ENCODE assay signal across 10 cellular contexts in genomic region chr17:58338454-58338841, GRCh38. TPM values are rescaled to one million over a fixed set of nuclear protein-coding genes. Genes with fewer than 3 reads are reported as not detected.
DNase-seq lines count a peak whose midpoint lies in the region; ATAC-seq and TF ChIP-seq lines count a peak whose summit lies in the region.
"Had no signal": no experiment of that assay in that cellular context is flagged by ENCODE, and none has a peak within 500 bp of the region (broad histone marks: within the 10 kb centered on the region; RNA-seq: fewer than 3 reads in every experiment).

No MANE protein-coding gene starts in this region.

- H3K4me3 ChIP-seq in heart left ventricle (peak overlapping the region in 3 of 12 donors; percentile 35 to 79 (median 39)), upper lobe of right lung (peak overlapping the region; percentile 43)

- H3K27ac Mint-ChIP-seq in activated CD4-positive, alpha-beta T cell treated with anti-CD3 and anti-CD28 coated beads, Interleukin-2, amount 10 ng/mL, durations not matched to agents 7 days and 5 days = peak overlapping the region; percentile 99
- H3K27ac Mint-ChIP-seq in memory B cell = peak overlapping the region; percentile 100

- H3K27me3 Mint-ChIP-seq in activated CD4-positive, alpha-beta T cell treated with anti-CD3 and anti-CD28 coated beads, Interleukin-2, amount 10 ng/mL, durations not matched to agents 7 days and 5 days = no peaks in the 10 kb centered on the region
- H3K27me3 Mint-ChIP-seq in memory B cell = no peaks in the 10 kb centered on the region

- 74 to 86% (median 81%) methylated on average over 3 of the region's 3 CpGs for WGBS in heart left ventricle, 4 donors

- peaks cover 66% of the 10 kb centered on the region for H3K36me3 Mint-ChIP-seq in activated CD4-positive, alpha-beta T cell treated with anti-CD3 and anti-CD28 coated beads, Interleukin-2, amount 10 ng/mL, durations not matched to agents 7 days and 5 days (ENCODE audit: low read depth)
- H3K36me3 Mint-ChIP-seq in memory B cell = peaks cover 3% of the 10 kb centered on the region

- peaks cover 42% of the 10 kb centered on the region for H3K4me1 Mint-ChIP-seq in activated CD4-positive, alpha-beta T cell treated with anti-CD3 and anti-CD28 coated beads, Interleukin-2, amount 10 ng/mL, durations not matched to agents 7 days and 5 days
- H3K4me1 Mint-ChIP-seq in memory B cell = peaks cover 77% of the 10 kb centered on the region

- H3K9me3 Mint-ChIP-seq in activated CD4-positive, alpha-beta T cell treated with anti-CD3 and anti-CD28 coated beads, Interleukin-2, amount 10 ng/mL, durations not matched to agents 7 days and 5 days = no peaks in the 10 kb centered on the region
- H3K9me3 Mint-ChIP-seq in memory B cell = no peaks in the 10 kb centered on the region

- peaks cover 0 to 91% (median 17%) of the 10 kb centered on the region in 12 donors for H3K4me1 ChIP-seq in heart left ventricle
- H3K4me1 ChIP-seq in upper lobe of right lung = peaks cover 42% of the 10 kb centered on the region

- H3K27me3 ChIP-seq in heart left ventricle (peaks cover 0 to 24% (median 0%) of the 10 kb centered on the region in 9 donors), upper lobe of right lung (no peaks in the 10 kb centered on the region)

- peak overlapping the region in 9 of 12 donors; percentile 11 to 100 (median 80) for H3K27ac ChIP-seq in heart left ventricle
- peak overlapping the region; percentile 92 for H3K27ac ChIP-seq in upper lobe of right lung

- intact Hi-C loops in heart left ventricle (cut with DNase I) = no loop called here
- intact Hi-C loops in left ventricle myocardium superior (cut with micrococcal nuclease) = no loop called here
- intact Hi-C loops in upper lobe of right lung (cut with DNase I) = no loop called here

- TF ChIP-seq CTCF in heart left ventricle (IDR thresholded peaks at IDR 0.05) (no peak), upper lobe of right lung (IDR thresholded peaks at IDR 0.05) (no peak)

- H3K4me3 Mint-ChIP-seq in activated CD4-positive, alpha-beta T cell treated with anti-CD3 and anti-CD28 coated beads, Interleukin-2, amount 10 ng/mL, durations not matched to agents 7 days and 5 days = peak overlapping the region; percentile 93
- peak overlapping the region; percentile 97 for H3K4me3 Mint-ChIP-seq in memory B cell

- POLR2A ChIA-PET in activated CD4-positive, alpha-beta T cell treated with anti-CD3 and anti-CD28 coated beads, Interleukin-2, amount 10 ng/mL, durations not matched to agents 7 days and 5 days (lab: Charles Lee) = interaction anchor here (1.5 to 10.3 kb wide), 4 partner anchors 5 to 21 kb away, joined by 3 to 244 read pairs (median 118); partner anchors contain the start of genes SUPT4H1 and TSPOAP1

- H3K9me3 ChIP-seq in heart left ventricle (no peaks in the 10 kb centered on the region), upper lobe of right lung (no peaks in the 10 kb centered on the region)

- H3K36me3 ChIP-seq in heart left ventricle = peaks cover 0 to 4% (median 0%) of the 10 kb centered on the region in 9 donors
- no peaks in the 10 kb centered on the region for H3K36me3 ChIP-seq in upper lobe of right lung

- CTCF ChIA-PET in activated CD4-positive, alpha-beta T cell treated with anti-CD3 and anti-CD28 coated beads, Interleukin-2, amount 10 ng/mL, durations not matched to agents 7 days and 5 days (lab: Charles Lee) = interaction anchor here (1.1 to 5.0 kb wide), 7 partner anchors 9 to 119 kb away, joined by 3 to 26 read pairs (median 5); partner anchors contain the start of genes MKS1, RNF43, SUPT4H1 and TSPOAP1

- ATAC-seq in heart left ventricle (peak in 1 of 4 donors; percentile 4), left ventricle myocardium superior (no peak), memory B cell (ENCODE audit: low read depth) (no peak), upper lobe of right lung (peak; percentile 2), GM19395 (IDR thresholded peaks at IDR 0.05; ENCODE audit: unreplicated experiment) (no peak), GM21381 (IDR thresholded peaks at IDR 0.05; ENCODE audit: unreplicated experiment) (no peak)

- no peak for DNase-seq in heart left ventricle
- DNase-seq in left ventricle myocardium superior = no peak
- peak; percentile 48 for DNase-seq in activated CD4-positive, alpha-beta T cell treated with anti-CD3 and anti-CD28 coated beads, Interleukin-2, amount 10 ng/mL, durations not matched to agents 7 days and 5 days
- DNase-seq in memory B cell (ENCODE audit: low spot score in 2 of 2) = no peak
- DNase-seq in upper lobe of right lung = no peak
- no peak for DNase-seq in NCI-H82 treated with DMSO at 0.1 percent for 48 hours (lab: John Stamatoyannopoulos, UW; ENCODE audit: unreplicated experiment)
- DNase-seq: DMS 273 treated with DMSO at 0.1 percent for 48 hours had no signal

- TF ChIP-seq POLR2A in heart left ventricle (IDR thresholded peaks at IDR 0.05) = no peak

RNA-seq across cellular contexts. Expression of gene TSPOAP1, which starts 9.9 kb away (rescaled TPM):
- total RNA-seq in heart left ventricle (10 to 100 TPM in 6 of 9 donors, 1 to 10 TPM in 3; 5.1 to 23.1 (median 13.3) TPM), left ventricle myocardium superior (18.8 TPM), upper lobe of right lung (21.0 TPM)
- polyA plus RNA-seq in heart left ventricle = 10 to 100 TPM in 1 of 2 donors, 1 to 10 TPM in 1; 1.6 to 19.0 TPM
- 10 to 100 TPM; 44.1 to 57.5 TPM for total RNA-seq in activated CD4-positive, alpha-beta T cell treated with anti-CD3 and anti-CD28 coated beads, Interleukin-2, amount 10 ng/mL, durations not matched to agents 7 days and 5 days

RNA-seq across cellular contexts. Expression of gene SUPT4H1, which starts 13.6 kb away (rescaled TPM):
- total RNA-seq in heart left ventricle (10 to 100 TPM; 44.1 to 69.9 (median 58.0) TPM), left ventricle myocardium superior (62.2 TPM), upper lobe of right lung (82.4 TPM)
- 10 to 100 TPM; 53.9 to 92.7 TPM for polyA plus RNA-seq in heart left ventricle
- 10 to 100 TPM; 66.1 to 69.0 TPM for total RNA-seq in activated CD4-positive, alpha-beta T cell treated with anti-CD3 and anti-CD28 coated beads, Interleukin-2, amount 10 ng/mL, durations not matched to agents 7 days and 5 days

RNA-seq across cellular contexts. Expression of gene MPO, which starts 57.7 kb away (rescaled TPM):
- 1 to 10 TPM in 1 of 9 donors, under 1 TPM in 5, not detected in 3; 0.12 to 2.8 (median 0.35) TPM for total RNA-seq in heart left ventricle
- under 1 TPM in 1 of 2 donors, not detected in 1; 0.11 TPM for polyA plus RNA-seq in heart left ventricle
- 0.42 TPM for total RNA-seq in left ventricle myocardium superior
- total RNA-seq in activated CD4-positive, alpha-beta T cell treated with anti-CD3 and anti-CD28 coated beads, Interleukin-2, amount 10 ng/mL, durations not matched to agents 7 days and 5 days = not detected
- total RNA-seq in upper lobe of right lung = 0.35 TPM
- total RNA-seq: activated CD8-positive, alpha-beta memory T cell treated with anti-CD3 and anti-CD28 coated beads for 36 hours had no signal
